ENCODE assay signal across 25 cellular contexts in the genomic region with DNA sequence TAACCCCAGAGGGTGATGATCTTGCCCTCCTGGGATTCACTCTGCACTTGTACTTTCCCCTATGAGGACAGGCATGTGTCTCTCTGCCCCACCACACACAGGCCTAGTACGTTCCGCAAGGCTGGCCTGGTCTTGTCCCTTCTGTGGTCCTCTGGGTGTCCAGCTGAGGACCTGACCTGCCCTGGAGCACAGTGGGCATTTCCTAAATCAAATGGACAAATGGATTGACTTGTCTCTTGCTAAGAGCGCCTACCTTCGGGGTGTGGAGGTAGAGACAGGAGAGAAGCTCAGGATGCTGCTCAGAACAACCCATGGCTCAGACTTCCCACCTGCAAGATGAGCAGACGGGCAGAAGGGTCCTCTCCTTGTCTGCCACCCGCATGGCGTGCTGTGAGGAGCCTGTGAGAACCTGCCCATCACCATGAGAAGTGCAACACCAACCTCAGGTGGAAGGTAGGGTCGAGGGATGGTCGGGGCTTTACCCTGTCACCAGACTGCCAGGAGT.
"Had no signal": no experiment of that assay in that cellular context is flagged by ENCODE, and none has a peak within 500 bp of the region (broad histone marks: within the 10 kb centered on the region; RNA-seq: fewer than 3 reads in every experiment).

No MANE protein-coding gene starts in this region.

- H3K4me3 ChIP-seq: left lung, lower lobe of right lung, neural progenitor cell, ovary, right atrium auricular region, right lobe of liver, smooth muscle cell, tibial nerve, uterus had no signal

- H3K27me3 ChIP-seq: left lung, neural progenitor cell, ovary, right atrium auricular region, right lobe of liver, tibial nerve, uterus had no signal

- ATAC-seq: left colon; left lung; lower lobe of right lung; natural killer cell; stimulated activated naive B cell treated with anti-CD40 and anti-IgM and Interleukin-4, amounts not matched to agents 10 μg/mL and 1 μg/mL and 100 μg/mL, for 72 hours had no signal

- H3K4me1 ChIP-seq: left lung, lower lobe of right lung, right atrium auricular region, right lobe of liver, uterus had no signal

- H3K36me3 Mint-ChIP-seq: natural killer cell; stimulated activated naive B cell treated with anti-CD40 and anti-IgM and Interleukin-4, amounts not matched to agents 10 μg/mL and 1 μg/mL and 100 μg/mL, for 72 hours; type B pancreatic cell had no signal

- H3K36me3 ChIP-seq: left lung, lower lobe of right lung, neural progenitor cell, ovary, right atrium auricular region, right lobe of liver, tibial nerve, uterus had no signal

- H3K9me3 Mint-ChIP-seq: natural killer cell; stimulated activated naive B cell treated with anti-CD40 and anti-IgM and Interleukin-4, amounts not matched to agents 10 μg/mL and 1 μg/mL and 100 μg/mL, for 72 hours; stimulated activated naive CD8-positive, alpha-beta T cell treated with anti-CD3 and anti-CD28 coated beads, Interleukin-15, Interleukin-2, amounts not matched to agents 100 ng/mL and 50 ng/mL, for 24 hours; type B pancreatic cell had no signal

- H3K9ac ChIP-seq: neural progenitor cell had no signal

- FAIRE-seq: keratinocyte had no signal

- H3K27ac ChIP-seq: left lung, lower lobe of right lung, neural progenitor cell, ovary, right atrium auricular region, right lobe of liver, tibial nerve, uterus had no signal

- H3K27me3 Mint-ChIP-seq: stimulated activated naive CD8-positive, alpha-beta T cell treated with anti-CD3 and anti-CD28 coated beads, Interleukin-15, Interleukin-2, amounts not matched to agents 100 ng/mL and 50 ng/mL, for 24 hours; type B pancreatic cell had no signal

- H3K4me3 Mint-ChIP-seq: natural killer cell; nephron progenitor cell; neural progenitor cell; stimulated activated naive B cell treated with anti-CD40 and anti-IgM and Interleukin-4, amounts not matched to agents 10 μg/mL and 1 μg/mL and 100 μg/mL, for 72 hours; stimulated activated naive CD8-positive, alpha-beta T cell treated with anti-CD3 and anti-CD28 coated beads, Interleukin-15, Interleukin-2, amounts not matched to agents 100 ng/mL and 50 ng/mL, for 24 hours; type B pancreatic cell had no signal

- H3K27ac Mint-ChIP-seq: natural killer cell; nephron progenitor cell; progenitor cell of endocrine pancreas; stimulated activated naive B cell treated with anti-CD40 and anti-IgM and Interleukin-4, amounts not matched to agents 10 μg/mL and 1 μg/mL and 100 μg/mL, for 72 hours; stimulated activated naive CD8-positive, alpha-beta T cell treated with anti-CD3 and anti-CD28 coated beads, Interleukin-15, Interleukin-2, amounts not matched to agents 100 ng/mL and 50 ng/mL, for 24 hours; type B pancreatic cell had no signal

- H3K4me2 ChIP-seq: neural progenitor cell, smooth muscle cell had no signal

- DNase-seq: hippocampal formation; left colon; left lung; lower lobe of right lung; mammary epithelial cell; mesenchymal stem cell; natural killer cell; nephron progenitor cell; ovary; right lobe of liver; stimulated activated CD4-positive, alpha-beta T cell treated with anti-CD3 and anti-CD28 coated beads, Interleukin-1b, Interleukin-23, amount 100 ng/mL, for 48 hours; stimulated activated CD4-positive, alpha-beta T cell treated with anti-CD3 and anti-CD28 coated beads, Interleukin-2, amount 100 ng/mL, for 48 hours; stimulated activated CD4-positive, alpha-beta T cell treated with anti-CD3 and anti-CD28 coated beads, Interleukin-4, amount 100 ng/mL, for 4 hours; stimulated activated CD8-positive, alpha-beta memory T cell treated with anti-CD3 and anti-CD28 coated beads, Interleukin-4, amount 100 ng/mL, for 48 hours; stimulated activated naive B cell treated with anti-CD40 and anti-IgM and Interleukin-4, amounts not matched to agents 10 μg/mL and 1 μg/mL and 100 μg/mL, for 72 hours; substantia nigra; uterus had no signal

- H3K4me1 Mint-ChIP-seq: natural killer cell; stimulated activated naive B cell treated with anti-CD40 and anti-IgM and Interleukin-4, amounts not matched to agents 10 μg/mL and 1 μg/mL and 100 μg/mL, for 72 hours had no signal

- H3K9me3 ChIP-seq: left lung, lower lobe of right lung, ovary, right atrium auricular region, right lobe of liver, tibial nerve, uterus had no signal

- H2AFZ ChIP-seq: neural progenitor cell had no signal
